ENCODE assay signal across 8 cellular contexts in the genomic region with DNA sequence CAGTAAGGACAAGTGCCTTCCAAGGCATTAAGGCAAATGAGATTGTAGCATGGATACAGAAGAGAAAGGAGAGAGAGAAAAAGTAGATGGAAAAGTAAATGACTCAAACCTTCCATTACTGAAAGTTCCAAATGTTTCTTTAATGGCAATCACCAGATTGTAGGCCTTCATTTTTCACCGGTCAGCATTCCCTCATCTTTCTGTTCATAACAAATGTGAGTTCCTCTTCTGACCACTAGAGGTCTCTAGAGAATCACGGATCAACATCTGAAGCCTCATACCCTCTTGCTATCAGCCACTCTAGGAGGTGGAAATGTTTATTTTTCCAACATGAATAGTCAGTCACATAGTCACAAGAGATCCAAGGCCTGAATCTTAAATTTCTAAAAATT.
DNase-seq lines count a peak whose midpoint lies in the region; ATAC-seq, FAIRE-seq and TF ChIP-seq lines count a peak whose summit lies in the region.

No MANE protein-coding gene starts in this region.

- TF ChIP-seq CTCF in BE2C (IDR thresholded peaks at IDR 0.05; ENCODE audit: low read depth, low read length), result peak; percentile 88
- peak; percentile 64 to 93 (median 80) for TF ChIP-seq CTCF in gastroesophageal sphincter (IDR thresholded peaks at IDR 0.05)

- H3K4me3 ChIP-seq in BE2C (ENCODE audit: low read depth, low read length) (no peak overlapping the region), gastroesophageal sphincter (no peak overlapping the region)

- FAIRE-seq in GM18507 (lab: Jason Lieb, UNC), result peak; percentile 86
- peak; percentile 85 for FAIRE-seq in TTC549 (lab: Jason Lieb, UNC)

- H3K4me1 ChIP-seq in BE2C (peaks cover 2% of the 10 kb centered on the region), gastroesophageal sphincter (peaks cover 0 to 41% (median 9%) of the 10 kb centered on the region in 3 donors)

- 0% methylated on average over 2 of the region's 2 CpGs for WGBS in gastroesophageal sphincter (ENCODE audit: low coverage in 1 of 2), 2 donors

- TF ChIP-seq EP300 in gastroesophageal sphincter (IDR thresholded peaks at IDR 0.05), result no peak

- ATAC-seq in HG02840 (IDR thresholded peaks at IDR 0.05; ENCODE audit: low FRiP score, unreplicated experiment) (peak; percentile 71), gastroesophageal sphincter (peak; percentile 73)

- DNase-seq in BE2C, result no peak
- DNase-seq in GM18507 (ENCODE audit: extremely low spot score, insufficient read length, low read depth), result peak; percentile 9
- DNase-seq in NCI-H1417 (lab: John Stamatoyannopoulos, UW), result peak; percentile 5 to 77 (median 73)
- peak; percentile 93 for DNase-seq in pons (ENCODE audit: low spot score)
- DNase-seq in ecto neural progenitor cell (ENCODE audit: low spot score), result no peak

- no peaks in the 10 kb centered on the region for H3K36me3 ChIP-seq in BE2C
- no peaks in the 10 kb centered on the region for H3K36me3 ChIP-seq in gastroesophageal sphincter

- no peak for TF ChIP-seq POLR2A in gastroesophageal sphincter (IDR thresholded peaks at IDR 0.05)

- H3K27me3 ChIP-seq in BE2C (no peaks in the 10 kb centered on the region), gastroesophageal sphincter (no peaks in the 10 kb centered on the region)

- peak overlapping the region in 3 of 4 donors; percentile 3 to 37 (median 15) for H3K27ac ChIP-seq in gastroesophageal sphincter

- H3K9me3 ChIP-seq in BE2C (no peaks in the 10 kb centered on the region), gastroesophageal sphincter (no peaks in the 10 kb centered on the region)

Comparison
In these comparisons a context has a peak if more than half of its experiments do, and no peak if none do; other contexts are left out.
1. DNase-seq: peak in GM18507 (single experiment), NCI-H1417 (3 of 3) and pons (single experiment); none in BE2C (single experiment) and ecto neural progenitor cell (single experiment).